8 cellular contexts compared by ENCODE assay signal in genomic region chr21:41714299-41714865, GRCh38. TPM values are rescaled to one million over a fixed set of nuclear protein-coding genes. Genes with fewer than 3 reads are reported as not detected.
DNase-seq lines count a peak whose midpoint lies in the region; TF ChIP-seq lines count a peak whose summit lies in the region.
"Not testable (repeated sequence)": the region's sequence is repeated elsewhere in the genome, so short reads cannot be mapped to it uniquely, and the experiment has no call there.
"Had no signal": no experiment of that assay in that cellular context is flagged by ENCODE, and none has a peak within 500 bp of the region (broad histone marks: within the 10 kb centered on the region; RNA-seq: fewer than 3 reads in every experiment).

No MANE protein-coding gene starts in this region.

- H3K27me3 Mint-ChIP-seq in endodermal cell (ENCODE audit: insufficient read depth); progenitor cell of endocrine pancreas: not testable (repeated sequence)
- H3K27me3 Mint-ChIP-seq in nephron (ENCODE audit: low read depth) = peaks cover 54% of the 10 kb centered on the region

- peaks cover 18% of the 10 kb centered on the region for H3K36me3 Mint-ChIP-seq in endodermal cell (ENCODE audit: low read depth)
- not testable (repeated sequence) for H3K36me3 Mint-ChIP-seq in nephron (ENCODE audit: low read depth); progenitor cell of endocrine pancreas (ENCODE audit: insufficient read depth)

- POLR2A ChIA-PET in RWPE1 (lab: Yijun Ruan, JAX; ENCODE audit: low non-redundant PET) = not testable (repeated sequence)

- H3K9ac ChIP-seq in HUES6 (ENCODE audit: low read length) = peak overlapping the region; percentile 0
- H3K9ac ChIP-seq in endodermal cell (ENCODE audit: extremely low read depth, low read length, poor library complexity, severe bottlenecking) = peak overlapping the region; percentile 74

- not testable (repeated sequence) for H3K9me3 Mint-ChIP-seq in endodermal cell; nephron; progenitor cell of endocrine pancreas (ENCODE audit: low read depth)

- H3K27me3 ChIP-seq in H7 (ENCODE audit: control insufficient read depth, insufficient read depth, low read length); HUES6 (ENCODE audit: control insufficient read depth, insufficient read depth, low read length); endodermal cell (ENCODE audit: control insufficient read depth, insufficient read depth, low read length, poor library complexity, severe bottlenecking): not testable (repeated sequence)

- DNase-seq in H7; RWPE1 (ENCODE audit: low spot score); endodermal cell; progenitor cell of endocrine pancreas (ENCODE audit: low spot score, unreplicated experiment): not testable (repeated sequence)
- DNase-seq in islet precursor cell = peak; percentile 33

- H3K4me1 ChIP-seq in HUES6 (ENCODE audit: control insufficient read depth, insufficient read depth, low read length) (peaks cover 32% of the 10 kb centered on the region), endodermal cell (ENCODE audit: control insufficient read depth, insufficient read depth, low read length) (peaks cover 27% of the 10 kb centered on the region)

- not testable (repeated sequence) for H3K36me3 ChIP-seq in H7 (replicated peaks; ENCODE audit: control insufficient read depth, insufficient read depth, low read length); HUES6 (ENCODE audit: control insufficient read depth, insufficient read depth, low read length); endodermal cell (ENCODE audit: control insufficient read depth, insufficient read depth, low read length)

- H3K4me3 Mint-ChIP-seq in endodermal cell (peak overlapping the region; percentile 73), nephron (peak overlapping the region in 1 of 3 experiments; percentile 4), progenitor cell of endocrine pancreas (ENCODE audit: low read depth) (peak overlapping the region; percentile 51)

- H3K4me1 Mint-ChIP-seq in endodermal cell = peaks cover 65% of the 10 kb centered on the region
- not testable (repeated sequence) for H3K4me1 Mint-ChIP-seq in nephron
- H3K4me1 Mint-ChIP-seq in progenitor cell of endocrine pancreas (ENCODE audit: low read depth) = peaks cover 65% of the 10 kb centered on the region

- whole genome bisulfite sequencing in endodermal cell (ENCODE audit: insufficient coverage in 1 of 2, insufficient read length in 1 of 2), 2 experiments = 53 to 55% methylated on average over 11 to 13 of the region's 13 CpGs

- not testable (repeated sequence) for H3K9me3 ChIP-seq in HUES6 (ENCODE audit: control insufficient read depth, insufficient read depth, low read depth, low read length); endodermal cell (ENCODE audit: control insufficient read depth, low read length)

- CTCF ChIA-PET in RWPE1 (lab: Yijun Ruan, JAX) = interaction anchor here (0.6 kb wide), 1 partner anchor 12 kb away, joined by 4 read pairs; no protein-coding TSS in a partner anchor

- H3K27ac Mint-ChIP-seq in endodermal cell (peak overlapping the region; percentile 94), nephron (peak overlapping the region in 2 of 3 experiments; percentile 24 to 72), progenitor cell of endocrine pancreas (peak overlapping the region; percentile 95)

- H3K27ac ChIP-seq in HUES6 (ENCODE audit: low read depth, low read length) = not testable (repeated sequence)
- H3K27ac ChIP-seq in RWPE1 (peak overlapping the region; percentile 93), endodermal cell (ENCODE audit: low read depth, low read length) (peak overlapping the region; percentile 46)

- not testable (repeated sequence) for TF ChIP-seq CTCF in RWPE1 (conservative IDR thresholded peaks at IDR 0.05; ENCODE audit: low read depth); endodermal cell (conservative IDR thresholded peaks at IDR 0.05); nephron (IDR thresholded peaks at IDR 0.05; ENCODE audit: unreplicated experiment in 3 of 3); progenitor cell of endocrine pancreas (IDR thresholded peaks at IDR 0.05; ENCODE audit: unreplicated experiment)

- H3K4me3 ChIP-seq in H7 (ENCODE audit: insufficient read depth, low read depth, low read length) = peak overlapping the region; percentile 44; the same call in 1 of the 2 replicates
- not testable (repeated sequence) for H3K4me3 ChIP-seq in HUES6 (ENCODE audit: low read depth, low read length)
- peak overlapping the region; percentile 76 for H3K4me3 ChIP-seq in endodermal cell (ENCODE audit: low read length)

RNA-seq across cellular contexts. Expression of gene RIPK4, which starts 52.5 kb away (rescaled TPM):
- total RNA-seq in H7 (2014; rRNA removed; shearing (Covaris generic)) = 10.5 and 11.7 TPM in 2 replicates
- 10 to 100 TPM in 1 of 2 donors, 1 to 10 TPM in 1; 8.4 to 16.2 TPM for total RNA-seq in endodermal cell
- 1.7 TPM for polyA plus RNA-seq in endodermal cell (2013, experiment 1 of 2)
- polyA plus RNA-seq in endodermal cell (2013, experiment 2 of 2) = 2.0 TPM
- total RNA-seq in progenitor cell of endocrine pancreas = 28.9 and 30.1 TPM in 2 replicates
- polyA plus RNA-seq: IgD-negative memory B cell had no signal
